3 cellular contexts compared by ENCODE assay signal in the genomic region with DNA sequence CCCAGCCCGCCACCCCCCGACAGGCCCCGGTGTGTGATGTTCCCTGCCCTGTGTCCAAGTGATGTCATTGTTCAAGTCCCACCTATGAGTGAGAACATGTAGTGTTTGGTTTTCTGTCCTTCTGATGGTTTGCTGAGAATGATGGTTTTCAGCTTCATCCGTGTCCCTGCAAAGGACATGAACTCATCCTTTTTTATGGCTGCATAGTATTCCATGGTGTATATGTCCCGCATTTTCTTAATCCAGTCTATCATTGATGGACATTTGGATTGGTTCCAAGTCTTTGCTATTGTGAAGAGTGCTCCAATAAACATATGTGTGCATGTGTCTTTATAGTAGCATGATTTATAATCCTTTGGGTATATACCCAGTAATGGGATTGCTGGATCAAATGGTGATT.
A peak's percentile ranks its signal among the peaks of the same experiment; 100 is the strongest.
TF ChIP-seq lines count a peak whose summit lies in the region.

No MANE protein-coding gene starts in this region.

TF ChIP-seq in HEK293, 187 proteins besides CTCF, POLR2A, EP300 and RAD21:
- TF ChIP-seq ZNF146 (tag by site-specific recombination; IDR thresholded peaks at IDR 0.05) = peak; percentile 76
TF ChIP-seq in HEK293: peak in this region for 1; not testable (repeated sequence) for 186.

TF ChIP-seq in K562, 482 proteins besides CTCF, POLR2A, EP300 and RAD21:
- TF ChIP-seq RBM25 (IDR thresholded peaks at IDR 0.05; ENCODE audit: low read depth, low read length, severe bottlenecking) = peak; percentile 18
- peak; percentile 86 for TF ChIP-seq ZNF146 (CRISPR knock-in tag; IDR thresholded peaks at IDR 0.05; ENCODE audit: unreplicated experiment)

TF ChIP-seq in H1, 55 proteins besides CTCF, POLR2A, EP300 and RAD21:
- TF ChIP-seq KDM1A (IDR thresholded peaks at IDR 0.05; ENCODE audit: borderline replicate concordance, low read length) = 0 out of 2 replicates have a peak, but pooled peaks have one; percentile 16
